Comparison of ENCODE assay signal across 20 cellular contexts in genomic region chr13:99363391-99363790, GRCh38. TPM values are rescaled to one million over a fixed set of nuclear protein-coding genes. Genes with fewer than 3 reads are reported as not detected.
DNase-seq lines count a peak whose midpoint lies in the region; ATAC-seq and TF ChIP-seq lines count a peak whose summit lies in the region.
"Had no signal": no experiment of that assay in that cellular context is flagged by ENCODE, and none has a peak within 500 bp of the region (broad histone marks: within the 10 kb centered on the region; RNA-seq: fewer than 3 reads in every experiment).

No MANE protein-coding gene starts in this region.

- H3K4me3 ChIP-seq in left ventricle myocardium inferior (no peak overlapping the region), OCI-LY1 (ENCODE audit: low read depth, low read length, poor library complexity, severe bottlenecking) (no peak overlapping the region), ovary (no peak overlapping the region), GM23248 (no peak overlapping the region)
- no peak overlapping the region for H3K4me3 ChIP-seq in effector memory CD4-positive, alpha-beta T cell (ENCODE audit: insufficient read depth, low read depth, low read length, poor library complexity, severe bottlenecking)
- H3K4me3 ChIP-seq: HAP-1, upper lobe of left lung had no signal

- H3K9me3 ChIP-seq in left ventricle myocardium inferior (replicated peaks) (no peaks in the 10 kb centered on the region), OCI-LY1 (ENCODE audit: low read length) (no peaks in the 10 kb centered on the region), ovary (no peaks in the 10 kb centered on the region), GM23248 (ENCODE audit: low read depth) (no peaks in the 10 kb centered on the region)
- H3K9me3 ChIP-seq in effector memory CD4-positive, alpha-beta T cell (ENCODE audit: control insufficient read depth, low read length): no peaks in the 10 kb centered on the region
- H3K9me3 ChIP-seq: HAP-1, upper lobe of left lung had no signal

- H3K4me2 ChIP-seq in OCI-LY1 (ENCODE audit: low read length) (peak overlapping the region; percentile 2; the same call in 1 of the 2 replicates), GM23248 (ENCODE audit: unreplicated experiment) (no peak overlapping the region)

- H3K27ac ChIP-seq in left ventricle myocardium inferior (replicated peaks) (no peak overlapping the region), OCI-LY1 (ENCODE audit: low read depth, low read length, poor library complexity, severe bottlenecking) (peak overlapping the region; percentile 4), ovary (no peak overlapping the region), GM23248 (no peak overlapping the region)
- peak overlapping the region; percentile 96 for H3K27ac ChIP-seq in effector memory CD4-positive, alpha-beta T cell (ENCODE audit: insufficient read depth, low read length, poor library complexity, severe bottlenecking)
- H3K27ac ChIP-seq: upper lobe of left lung had no signal

- 86 to 89% (median 88%) methylated on average over 7 of the region's 7 CpGs for WGBS in ovary, 3 donors
- WGBS in GM23248 (ENCODE audit: low coverage in 1 of 2, low lambda C conversion rate in 2 of 2, missing lambda C conversion rate in 2 of 2), 2 experiments: 88 to 90% methylated on average over 7 of the region's 7 CpGs

- H2AFZ ChIP-seq in OCI-LY1 (ENCODE audit: low read length): no peak overlapping the region
- no peak overlapping the region for H2AFZ ChIP-seq in GM23248

- no peak for TF ChIP-seq POLR2A in ovary (IDR thresholded peaks at IDR 0.05)

- H4K20me1 ChIP-seq in OCI-LY1 (ENCODE audit: insufficient read depth, low read length) (peaks cover 6% of the 10 kb centered on the region; the same call in 1 of the 2 replicates), GM23248 (ENCODE audit: insufficient read depth) (no peaks in the 10 kb centered on the region)

- DNase-seq in Right ventricle myocardium superior (no peak), left ventricle myocardium inferior (no peak), ovary (no peak), GM23248 (no peak), COLO829 (ENCODE audit: low spot score) (no peak)
- DNase-seq in effector memory CD4-positive, alpha-beta T cell: no peak
- no peak for DNase-seq in stimulated activated effector memory CD8-positive, alpha-beta T cell treated with anti-CD3 and anti-CD28 coated beads, Interleukin-12 subunit alpha, Interleukin-12 subunit beta, amount 100 ng/mL, for 72 hours (ENCODE audit: low spot score in 2 of 2)
- DNase-seq: activated naive CD4-positive, alpha-beta T cell treated with anti-CD3 and anti-CD28 coated beads for 36 hours; DMS79 treated with DMSO at 0.1 percent for 48 hours; left colon; NCI-H1092; NCI-H2029 treated with DMSO at 0.1 percent for 48 hours; NCI-H446 treated with DMSO at 0.1 percent for 48 hours; RPMI8226; T1000; upper lobe of left lung had no signal

- H3F3A ChIP-seq in OCI-LY1 (ENCODE audit: insufficient read depth, low read length) (no peaks in the 10 kb centered on the region), GM23248 (ENCODE audit: insufficient read depth) (no peaks in the 10 kb centered on the region)

- intact Hi-C loops in Right ventricle myocardium superior (cut with DNase I) (no loop called here), left ventricle myocardium inferior (cut with micrococcal nuclease) (no loop called here), ovary (cut with DNase I) (no loop called here)

- H3K79me2 ChIP-seq in OCI-LY1 (ENCODE audit: insufficient read depth, low read length) (peaks cover 100% of the 10 kb centered on the region), GM23248 (ENCODE audit: insufficient read depth) (no peaks in the 10 kb centered on the region)

- no peak for TF ChIP-seq CTCF in left ventricle myocardium inferior (IDR thresholded peaks at IDR 0.05; ENCODE audit: borderline replicate concordance)
- no peak for TF ChIP-seq CTCF in OCI-LY1 (IDR thresholded peaks at IDR 0.05; ENCODE audit: low read length)
- no peak for TF ChIP-seq CTCF in ovary (IDR thresholded peaks at IDR 0.05)

- ATAC-seq in Right ventricle myocardium superior (ENCODE audit: poor library complexity): peak; percentile 20
- no peak for ATAC-seq in stimulated activated effector memory CD8-positive, alpha-beta T cell treated with anti-CD3 and anti-CD28 coated beads, Interleukin-12 subunit alpha, Interleukin-12 subunit beta, amount 100 ng/mL, for 72 hours
- ATAC-seq: left colon had no signal

- H3K9me3 Mint-ChIP-seq in stimulated activated effector memory CD8-positive, alpha-beta T cell treated with anti-CD3 and anti-CD28 coated beads, Interleukin-12 subunit alpha, Interleukin-12 subunit beta, amount 100 ng/mL, for 72 hours: no peaks in the 10 kb centered on the region
- H3K9me3 Mint-ChIP-seq: activated naive CD4-positive, alpha-beta T cell treated with anti-CD3 and anti-CD28 coated beads for 36 hours had no signal

- H3K4me1 ChIP-seq in left ventricle myocardium inferior (peaks cover 28% of the 10 kb centered on the region), OCI-LY1 (ENCODE audit: insufficient read depth, low read length, severe bottlenecking) (peaks cover 81% of the 10 kb centered on the region), ovary (ENCODE audit: insufficient read depth) (no peaks in the 10 kb centered on the region), GM23248 (ENCODE audit: insufficient read depth) (no peaks in the 10 kb centered on the region)
- peaks cover 70% of the 10 kb centered on the region for H3K4me1 ChIP-seq in effector memory CD4-positive, alpha-beta T cell (ENCODE audit: control insufficient read depth, insufficient read depth, low read length, poor library complexity, severe bottlenecking)
- H3K4me1 ChIP-seq: upper lobe of left lung had no signal

- TF ChIP-seq EP300 in ovary (IDR thresholded peaks at IDR 0.05): no peak

- no peak overlapping the region for H3K4me3 Mint-ChIP-seq in stimulated activated effector memory CD8-positive, alpha-beta T cell treated with anti-CD3 and anti-CD28 coated beads, Interleukin-12 subunit alpha, Interleukin-12 subunit beta, amount 100 ng/mL, for 72 hours
- H3K4me3 Mint-ChIP-seq: activated naive CD4-positive, alpha-beta T cell treated with anti-CD3 and anti-CD28 coated beads for 36 hours had no signal

- peaks cover 33% of the 10 kb centered on the region for H3K36me3 Mint-ChIP-seq in stimulated activated effector memory CD8-positive, alpha-beta T cell treated with anti-CD3 and anti-CD28 coated beads, Interleukin-12 subunit alpha, Interleukin-12 subunit beta, amount 100 ng/mL, for 72 hours

- H3K36me3 ChIP-seq in left ventricle myocardium inferior: no peaks in the 10 kb centered on the region
- peaks cover 75% of the 10 kb centered on the region for H3K36me3 ChIP-seq in OCI-LY1 (ENCODE audit: insufficient read depth, low read length)
- H3K36me3 ChIP-seq in effector memory CD4-positive, alpha-beta T cell (ENCODE audit: control insufficient read depth, insufficient read depth, low read length): no peaks in the 10 kb centered on the region
- H3K36me3 ChIP-seq in ovary: no peaks in the 10 kb centered on the region
- H3K36me3 ChIP-seq in GM23248 (ENCODE audit: low read depth): no peaks in the 10 kb centered on the region
- H3K36me3 ChIP-seq: HAP-1 had no signal

- in situ Hi-C loops in GM23248 (cut with MboI): no loop called here

- H3K27me3 ChIP-seq in left ventricle myocardium inferior (ENCODE audit: low read depth) (no peaks in the 10 kb centered on the region), OCI-LY1 (ENCODE audit: insufficient read depth, low read length) (no peaks in the 10 kb centered on the region), ovary (no peaks in the 10 kb centered on the region), GM23248 (replicated peaks; ENCODE audit: insufficient read depth) (no peaks in the 10 kb centered on the region)
- no peaks in the 10 kb centered on the region for H3K27me3 ChIP-seq in effector memory CD4-positive, alpha-beta T cell (replicated peaks; ENCODE audit: control insufficient read depth, insufficient read depth, low read length, poor library complexity, severe bottlenecking)
- H3K27me3 ChIP-seq: upper lobe of left lung had no signal

- no peak overlapping the region for H3K9ac ChIP-seq in OCI-LY1 (ENCODE audit: low read length)
- no peak overlapping the region for H3K9ac ChIP-seq in GM23248

- H3K9me2 ChIP-seq in OCI-LY1 (ENCODE audit: low read depth, low read length) (no peaks in the 10 kb centered on the region), GM23248 (ENCODE audit: insufficient read depth) (no peaks in the 10 kb centered on the region)

- H3K27ac Mint-ChIP-seq in stimulated activated effector memory CD8-positive, alpha-beta T cell treated with anti-CD3 and anti-CD28 coated beads, Interleukin-12 subunit alpha, Interleukin-12 subunit beta, amount 100 ng/mL, for 72 hours: peak overlapping the region; percentile 38
- H3K27ac Mint-ChIP-seq: progenitor cell of endocrine pancreas had no signal

- H3K4me1 Mint-ChIP-seq in stimulated activated effector memory CD8-positive, alpha-beta T cell treated with anti-CD3 and anti-CD28 coated beads, Interleukin-12 subunit alpha, Interleukin-12 subunit beta, amount 100 ng/mL, for 72 hours: peaks cover 85% of the 10 kb centered on the region

RNA-seq across cellular contexts. Expression of gene GPR183, which starts 56.2 kb away (rescaled TPM):
- total RNA-seq in Right ventricle myocardium superior (1.6 TPM), left ventricle myocardium inferior (1.7 TPM), ovary (10 to 100 TPM in 2 of 7 donors, 1 to 10 TPM in 5; 2.4 to 14.6 (median 5.5) TPM)
- polyA plus RNA-seq in ovary (1 to 10 TPM; 4.7 to 7.6 TPM), GM23248 (2016; fragmentation: Nextera tagmentation; extraction: Ambion mirVana) (0.25 and 0.33 TPM in 2 replicates)
- total RNA-seq in GM23248 (2014; rRNA removed; shearing (Covaris generic)): not detected in 2 replicates
- total RNA-seq: progenitor cell of endocrine pancreas had no signal
- polyA plus RNA-seq: neural cell had no signal

Comparison
In these comparisons a context has a peak if more than half of its experiments do, and no peak if none do; other contexts are left out.
1. H3K27ac ChIP-seq: peak in OCI-LY1 (single experiment) and effector memory CD4-positive, alpha-beta T cell (single experiment); none in left ventricle myocardium inferior (single experiment), ovary (0 of 2) and GM23248 (single experiment).